ENCODE assay signal across 8 cellular contexts in genomic region chr3:124812291-124813265, GRCh38.
A peak's percentile ranks its signal among the peaks of the same experiment; 100 is the strongest.
DNase-seq lines count a peak whose midpoint lies in the region; ATAC-seq and TF ChIP-seq lines count a peak whose summit lies in the region.

No MANE protein-coding gene starts in this region.

- CTCF ChIA-PET in RWPE1 (lab: Yijun Ruan, JAX): interaction anchor here (0.5 kb wide), 1 partner anchor 51 kb away, joined by 3 read pairs; no protein-coding TSS in a partner anchor

- TF ChIP-seq CTCF in RWPE1 (conservative IDR thresholded peaks at IDR 0.05; ENCODE audit: low read depth) (no peak), foreskin keratinocyte (conservative IDR thresholded peaks at IDR 0.05) (no peak)

- POLR2A ChIA-PET in RWPE1 (lab: Yijun Ruan, JAX; ENCODE audit: low non-redundant PET): no interaction called here

- peak; percentile 94 for DNase-seq in ELR (ENCODE audit: low read depth)
- peak; percentile 60 for DNase-seq in RWPE1 (ENCODE audit: low spot score)
- no peak for DNase-seq in foreskin keratinocyte
- no peak for DNase-seq in NCI-H1092 (lab: John Stamatoyannopoulos, UW)
- no peak for DNase-seq in NCI-H1417 (lab: John Stamatoyannopoulos, UW)
- no peak for DNase-seq in midbrain (lab: John Stamatoyannopoulos, UW)

- peaks cover 9% of the 10 kb centered on the region for H3K36me3 ChIP-seq in rectal smooth muscle tissue (ENCODE audit: control insufficient read depth, insufficient read depth, low read length)

- H3K27ac ChIP-seq in RWPE1: peak overlapping the region; percentile 81
- no peak overlapping the region for H3K27ac ChIP-seq in foreskin keratinocyte
- peak overlapping the region; percentile 78 for H3K27ac ChIP-seq in rectal smooth muscle tissue (ENCODE audit: low read depth, low read length)

- peak; percentile 43 for ATAC-seq in foreskin keratinocyte
- no peak for ATAC-seq in GM21529 (IDR thresholded peaks at IDR 0.05; ENCODE audit: unreplicated experiment)

- no peak overlapping the region for H3K4me3 ChIP-seq in rectal smooth muscle tissue (ENCODE audit: low read length)

- H3K4me1 ChIP-seq in foreskin keratinocyte (peaks cover 8% of the 10 kb centered on the region), rectal smooth muscle tissue (ENCODE audit: control insufficient read depth, insufficient read depth, low read length) (peaks cover 20% of the 10 kb centered on the region)

- H3K27me3 ChIP-seq in foreskin keratinocyte (no peaks in the 10 kb centered on the region), rectal smooth muscle tissue (ENCODE audit: control insufficient read depth, insufficient read depth, low read length) (no peaks in the 10 kb centered on the region)

- no peak overlapping the region for H3K9ac ChIP-seq in rectal smooth muscle tissue (ENCODE audit: low read length)

Comparison
In these comparisons a context has a peak if more than half of its experiments do, and no peak if none do; other contexts are left out.
1. DNase-seq: peak in ELR (single experiment) and RWPE1 (single experiment); none in foreskin keratinocyte (0 of 2), NCI-H1092 (single experiment), NCI-H1417 (0 of 3) and midbrain (single experiment).